7 cellular contexts compared by ENCODE assay signal in genomic region chr2:18828296-18828695, GRCh38.
"Had no signal": no experiment of that assay in that cellular context is flagged by ENCODE, and none has a peak within 500 bp of the region (broad histone marks: within the 10 kb centered on the region; RNA-seq: fewer than 3 reads in every experiment).

No MANE protein-coding gene starts in this region.

- H3K27ac ChIP-seq: HL-60 had no signal

- DNase-seq: GM23248, GOT3, H7, KBM-7 had no signal

- H3K4me1 ChIP-seq: HAP-1 had no signal

- H3K4me3 ChIP-seq: HAP-1 had no signal

- H3K9me3 ChIP-seq: HAP-1 had no signal

- ATAC-seq: HCT116 had no signal

- H2AFZ ChIP-seq: GM23248 had no signal

- H3K36me3 ChIP-seq: HAP-1 had no signal

- H3K9ac ChIP-seq: GM23248 had no signal
